8 cellular contexts compared by ENCODE assay signal in genomic region chr1:3453891-3454810, GRCh38. TPM values are rescaled to one million over a fixed set of nuclear protein-coding genes. Genes with fewer than 3 reads are reported as not detected.
DNase-seq lines count a peak whose midpoint lies in the region; ATAC-seq and TF ChIP-seq lines count a peak whose summit lies in the region.

ARHGEF16 (plus strand) TSS chr1:3454665; CDS start chr1:3463085, 8,420 bp downstream.

- TF ChIP-seq CTCF in DOHH2 (IDR thresholded peaks at IDR 0.05; ENCODE audit: low read depth, low read length, poor library complexity, severe bottlenecking) (no peak), WTC11 (IDR thresholded peaks at IDR 0.05) (no peak; the same call in 1 of the 2 replicates), endothelial cell (IDR thresholded peaks at IDR 0.05; ENCODE audit: unreplicated experiment) (no peak), mesothelial cell of epicardium (IDR thresholded peaks at IDR 0.05; ENCODE audit: unreplicated experiment) (peak; percentile 49), upper lobe of right lung (IDR thresholded peaks at IDR 0.05) (peak; percentile 40)

- H3K27ac ChIP-seq in DOHH2 (ENCODE audit: low read depth, low read length) (no peak within 1 kb of the TSS), upper lobe of right lung (no peak within 1 kb of the TSS)

- no peaks in the 10 kb centered on the region for H3K9me2 ChIP-seq in DOHH2 (replicated peaks; ENCODE audit: control insufficient read depth, low read length)

- H3K27ac Mint-ChIP-seq in WTC11 (peak within 1 kb of the TSS; percentile 70), endothelial cell (ENCODE audit: unreplicated experiment) (no peak within 1 kb of the TSS), mesothelial cell of epicardium (no peak within 1 kb of the TSS)

- H3K9me3 Mint-ChIP-seq in WTC11 (no peaks in the 10 kb centered on the region), endothelial cell (ENCODE audit: unreplicated experiment) (no peaks in the 10 kb centered on the region), mesothelial cell of epicardium (no peaks in the 10 kb centered on the region)

- H3K4me3 Mint-ChIP-seq in WTC11 (peak within 1 kb of the TSS; percentile 74), endothelial cell (ENCODE audit: unreplicated experiment) (peak within 1 kb of the TSS; percentile 56), mesothelial cell of epicardium (peak within 1 kb of the TSS; percentile 73)

- 0 out of 2 replicates have a peak, but pooled peaks cover 2% of the 10 kb centered on the region for H3K36me3 Mint-ChIP-seq in WTC11
- H3K36me3 Mint-ChIP-seq in endothelial cell (ENCODE audit: low read depth, unreplicated experiment) = no peaks in the 10 kb centered on the region
- no peaks in the 10 kb centered on the region for H3K36me3 Mint-ChIP-seq in mesothelial cell of epicardium

- peak within 1 kb of the TSS; percentile 49 for H3K4me3 ChIP-seq in DOHH2 (ENCODE audit: low read length)
- peak within 1 kb of the TSS; percentile 58 for H3K4me3 ChIP-seq in upper lobe of right lung

- H3K4me2 ChIP-seq in DOHH2 (ENCODE audit: low read length) = peak within 1 kb of the TSS; percentile 58

- ATAC-seq in WTC11 (peak; percentile 56), upper lobe of right lung (peak; percentile 87), HG02678 (IDR thresholded peaks at IDR 0.05; ENCODE audit: unreplicated experiment) (no peak)

- no peaks in the 10 kb centered on the region for H3K9me3 ChIP-seq in DOHH2 (ENCODE audit: control insufficient read depth, insufficient read depth, low read length)
- no peaks in the 10 kb centered on the region for H3K9me3 ChIP-seq in upper lobe of right lung

- H3K4me1 ChIP-seq in DOHH2 (ENCODE audit: control insufficient read depth, low read length) (peaks cover 11% of the 10 kb centered on the region; the same call in 1 of the 2 replicates), upper lobe of right lung (peaks cover 4% of the 10 kb centered on the region)

- H3K4me1 Mint-ChIP-seq in WTC11 (peaks cover 14% of the 10 kb centered on the region), endothelial cell (ENCODE audit: unreplicated experiment) (peaks cover 9% of the 10 kb centered on the region), mesothelial cell of epicardium (peaks cover 21% of the 10 kb centered on the region)

- peaks cover 4% of the 10 kb centered on the region for H3K27me3 ChIP-seq in DOHH2 (ENCODE audit: control insufficient read depth, low read length)
- H3K27me3 ChIP-seq in upper lobe of right lung = peaks cover 24% of the 10 kb centered on the region

- DNase-seq in MV-4-11 (lab: John Stamatoyannopoulos, UW) (peak; percentile 20), WTC11 (ENCODE audit: low spot score) (peak; percentile 87), endothelial cell (ENCODE audit: low spot score) (peak; percentile 78), mesothelial cell of epicardium (ENCODE audit: low spot score in 2 of 2, unreplicated experiment in 2 of 2) (peak; percentile 47 to 76), upper lobe of right lung (peak; percentile 95), cerebellar nuclear complex (lab: John Stamatoyannopoulos, UW) (no peak)

- intact Hi-C loops in upper lobe of right lung (cut with DNase I) = loop anchor here (10.0 kb wide), 1 partner anchor 271 kb away; no protein-coding TSS in a partner anchor

- H3K27me3 Mint-ChIP-seq in WTC11 (ENCODE audit: low read depth) (no peaks in the 10 kb centered on the region; the same call in 1 of the 2 replicates), endothelial cell (ENCODE audit: unreplicated experiment) (peaks cover 4% of the 10 kb centered on the region), mesothelial cell of epicardium (ENCODE audit: low read depth) (peaks cover 8% of the 10 kb centered on the region)

- 0 out of 2 replicates have a peak, but pooled peaks cover 3% of the 10 kb centered on the region for H4K20me1 ChIP-seq in DOHH2 (ENCODE audit: control insufficient read depth, insufficient read depth, low read depth, low read length)

- no peaks in the 10 kb centered on the region for H3F3A ChIP-seq in DOHH2 (ENCODE audit: control insufficient read depth, insufficient read depth)

- H3K79me2 ChIP-seq in DOHH2 (ENCODE audit: control insufficient read depth, low read length) = no peaks in the 10 kb centered on the region

- H3K36me3 ChIP-seq in DOHH2 (ENCODE audit: control insufficient read depth, low read length) = no peaks in the 10 kb centered on the region
- H3K36me3 ChIP-seq in upper lobe of right lung = no peaks in the 10 kb centered on the region

- POLR2A ChIA-PET in WTC11 (lab: Charles Lee) = interaction anchor here (0.9 to 1.7 kb wide), 3 partner anchors 17 to 28 kb away, joined by 3 to 11 read pairs (median 4); no protein-coding TSS in a partner anchor

- CTCF ChIA-PET in WTC11 (lab: Charles Lee) = interaction anchor here (0.6 to 3.8 kb wide), 44 partner anchors 10 to 273 kb away, joined by 3 to 165 read pairs (median 8); partner anchors contain the start of gene MEGF6

TF ChIP-seq in WTC11, 78 proteins besides CTCF, POLR2A, EP300 and RAD21 (continues in another document):
- TF ChIP-seq ATF1 (CRISPR knock-in tag; IDR thresholded peaks at IDR 0.05) (no peak), ZNF423 (CRISPR knock-in tag; IDR thresholded peaks at IDR 0.05) (no peak), ZNF121 (CRISPR knock-in tag; IDR thresholded peaks at IDR 0.05) (no peak), RELA (CRISPR knock-in tag; IDR thresholded peaks at IDR 0.05; ENCODE audit: borderline replicate concordance) (0 out of 2 replicates have a peak, but pooled peaks have one; percentile 45), ZNF263 (CRISPR knock-in tag; IDR thresholded peaks at IDR 0.05; ENCODE audit: low read depth) (no peak), E2F4 (CRISPR knock-in tag; IDR thresholded peaks at IDR 0.05; ENCODE audit: borderline replicate concordance, low read depth) (no peak), PREB (CRISPR knock-in tag; IDR thresholded peaks at IDR 0.05; ENCODE audit: borderline replicate concordance) (no peak), JAZF1 (CRISPR knock-in tag; IDR thresholded peaks at IDR 0.05) (no peak), IRF2 (CRISPR knock-in tag; IDR thresholded peaks at IDR 0.05; ENCODE audit: borderline replicate concordance, low read depth) (no peak), ATF2 (CRISPR knock-in tag; IDR thresholded peaks at IDR 0.05; ENCODE audit: borderline replicate concordance, low read depth) (no peak), ESRRA (CRISPR knock-in tag; IDR thresholded peaks at IDR 0.05; ENCODE audit: borderline replicate concordance) (no peak; the same call in 1 of the 2 replicates), ZBTB21 (CRISPR knock-in tag; IDR thresholded peaks at IDR 0.05; ENCODE audit: borderline replicate concordance) (peak; percentile 68; the same call in 1 of the 2 replicates), TEAD1 (CRISPR knock-in tag; IDR thresholded peaks at IDR 0.05) (no peak), USF2 (CRISPR knock-in tag; IDR thresholded peaks at IDR 0.05) (peak; percentile 94)

RNA-seq across cellular contexts. Expression of gene ARHGEF16, which starts in this region (rescaled TPM):
- total RNA-seq in WTC11 (2021) = 15.5 to 17.2 TPM (median 16.1 TPM) in 3 replicates
- total RNA-seq in endothelial cell (ENCODE audit: unreplicated experiment) = 1.7 TPM
- total RNA-seq in mesothelial cell of epicardium = 20.1 to 20.3 TPM (median 20.3 TPM) in 3 replicates
- 12.2 TPM for total RNA-seq in upper lobe of right lung

Comparison
In these comparisons a context has a peak if more than half of its experiments do, and no peak if none do; other contexts are left out.
1. CTCF ChIP-seq: peak in mesothelial cell of epicardium (single experiment) and upper lobe of right lung (single experiment); none in DOHH2 (single experiment), WTC11 (single experiment) and endothelial cell (single experiment).
2. DNase-seq: peak in MV-4-11 (single experiment), WTC11 (single experiment), endothelial cell (single experiment), mesothelial cell of epicardium (2 of 2) and upper lobe of right lung (single experiment); none in cerebellar nuclear complex (0 of 2).
3. Peak in every context shown above with its lines, with median percentiles within 50 percentile points of each other: H3K4me3 Mint-ChIP-seq.